12 cellular contexts compared by ENCODE assay signal in genomic region chr20:32252189-32252588, GRCh38. TPM values are rescaled to one million over a fixed set of nuclear protein-coding genes. Genes with fewer than 3 reads are reported as not detected.
DNase-seq lines count a peak whose midpoint lies in the region; ATAC-seq, FAIRE-seq and TF ChIP-seq lines count a peak whose summit lies in the region.
"Had no signal": no experiment of that assay in that cellular context is flagged by ENCODE, and none has a peak within 500 bp of the region (broad histone marks: within the 10 kb centered on the region; RNA-seq: fewer than 3 reads in every experiment).

No MANE protein-coding gene starts in this region.

- peaks cover 18% of the 10 kb centered on the region for H3K4me1 ChIP-seq in mucosa of descending colon (ENCODE audit: low read depth)

- H3K36me3 Mint-ChIP-seq in natural killer cell treated with Interleukin-12 subunit alpha and Interleukin-12 subunit beta and Interleukin-15 and Interleukin-18, amount 100 ng/mL, for 72 hours, result no peaks in the 10 kb centered on the region
- H3K36me3 Mint-ChIP-seq in natural killer cell, result no peaks in the 10 kb centered on the region

- peak; percentile 65 for DNase-seq in natural killer cell treated with Interleukin-12 subunit alpha and Interleukin-12 subunit beta and Interleukin-15 and Interleukin-18, amount 100 ng/mL, for 72 hours (ENCODE audit: low spot score)
- DNase-seq in natural killer cell (no peak), RCC 7860 (ENCODE audit: low spot score) (no peak), mucosa of descending colon (no peak), GM12892 (ENCODE audit: insufficient read length) (no peak)
- peak in 3 of 4 experiments; percentile 4 to 20 (median 14) for DNase-seq in activated naive CD4-positive, alpha-beta T cell (lab: John Stamatoyannopoulos, UW)
- peak; percentile 70 to 80 for DNase-seq in stimulated activated CD4-positive, alpha-beta T cell treated with anti-CD3 and anti-CD28 coated beads, Interleukin-2, amount 100 ng/mL, for 48 hours
- DNase-seq: DMS79 treated with DMSO at 0.1 percent for 48 hours had no signal

- H3K27ac Mint-ChIP-seq in natural killer cell treated with Interleukin-12 subunit alpha and Interleukin-12 subunit beta and Interleukin-15 and Interleukin-18, amount 100 ng/mL, for 72 hours, result peak overlapping the region; percentile 69 to 80
- no peak overlapping the region for H3K27ac Mint-ChIP-seq in natural killer cell

- no peak overlapping the region for H3K4me3 ChIP-seq in mucosa of descending colon
- H3K4me3 ChIP-seq: SK-N-MC had no signal

- H3K9me3 Mint-ChIP-seq in natural killer cell treated with Interleukin-12 subunit alpha and Interleukin-12 subunit beta and Interleukin-15 and Interleukin-18, amount 100 ng/mL, for 72 hours, result no peaks in the 10 kb centered on the region
- H3K9me3 Mint-ChIP-seq in natural killer cell, result no peaks in the 10 kb centered on the region

- peak overlapping the region; percentile 43 for H3K4me3 Mint-ChIP-seq in natural killer cell treated with Interleukin-12 subunit alpha and Interleukin-12 subunit beta and Interleukin-15 and Interleukin-18, amount 100 ng/mL, for 72 hours
- H3K4me3 Mint-ChIP-seq in natural killer cell, result no peak overlapping the region

- TF ChIP-seq CTCF in natural killer cell (IDR thresholded peaks at IDR 0.05) (no peak), mucosa of descending colon (IDR thresholded peaks at IDR 0.05) (no peak)

- ATAC-seq in natural killer cell treated with Interleukin-12 subunit alpha and Interleukin-12 subunit beta and Interleukin-15 and Interleukin-18, amount 100 ng/mL, for 72 hours, result peak in 1 of 2 donors; percentile 25
- no peak for ATAC-seq in natural killer cell
- no peak for ATAC-seq in mucosa of descending colon
- ATAC-seq in GM19035 (IDR thresholded peaks at IDR 0.05; ENCODE audit: unreplicated experiment), result no peak
- ATAC-seq: left lobe of liver had no signal

- no peaks in the 10 kb centered on the region for H3K36me3 ChIP-seq in mucosa of descending colon (ENCODE audit: low read depth)
- H3K36me3 ChIP-seq: neutrophil had no signal

- H3K27me3 Mint-ChIP-seq in natural killer cell treated with Interleukin-12 subunit alpha and Interleukin-12 subunit beta and Interleukin-15 and Interleukin-18, amount 100 ng/mL, for 72 hours, result no peaks in the 10 kb centered on the region
- H3K27me3 Mint-ChIP-seq in natural killer cell (ENCODE audit: low read depth in 2 of 2), result no peaks in the 10 kb centered on the region

- intact Hi-C loops in natural killer cell (cut with micrococcal nuclease) (no loop called here), mucosa of descending colon (cut with DNase I, micrococcal nuclease) (no loop called here)

- H3K4me1 Mint-ChIP-seq in natural killer cell treated with Interleukin-12 subunit alpha and Interleukin-12 subunit beta and Interleukin-15 and Interleukin-18, amount 100 ng/mL, for 72 hours (ENCODE audit: low read depth in 2 of 2), result peaks cover 30 to 38% of the 10 kb centered on the region in 2 donors
- no peaks in the 10 kb centered on the region for H3K4me1 Mint-ChIP-seq in natural killer cell

- H3K9me3 ChIP-seq in mucosa of descending colon, result no peaks in the 10 kb centered on the region
- H3K9me3 ChIP-seq: neutrophil had no signal

- no peak for FAIRE-seq in RCC 7860 (lab: Jason Lieb, UNC)
- no peak for FAIRE-seq in GM12892 (lab: Jason Lieb, UNC)

- TF ChIP-seq POLR2A in GM12892 (IDR thresholded peaks at IDR 0.05; ENCODE audit: low read depth, low read length), result no peak

RNA-seq across cellular contexts. Expression of gene KIF3B, which starts 25.3 kb away (rescaled TPM):
- total RNA-seq in natural killer cell treated with Interleukin-12 subunit alpha and Interleukin-12 subunit beta and Interleukin-15 and Interleukin-18, amount 100 ng/mL, for 72 hours, result 10 to 100 TPM; 51.3 to 61.2 TPM
- total RNA-seq in natural killer cell (10 to 100 TPM; 10.2 to 14.3 (median 13.2) TPM), mucosa of descending colon (10 to 100 TPM; 39.3 to 54.6 (median 52.0) TPM)
- 13.7 TPM for polyA plus RNA-seq in GM12892 (2012; ENCODE audit: missing spikeins)

RNA-seq across cellular contexts. Expression of gene POFUT1, which starts 44.5 kb away (rescaled TPM):
- 10 to 100 TPM; 36.6 to 50.0 TPM for total RNA-seq in natural killer cell treated with Interleukin-12 subunit alpha and Interleukin-12 subunit beta and Interleukin-15 and Interleukin-18, amount 100 ng/mL, for 72 hours
- total RNA-seq in natural killer cell (10 to 100 TPM in 2 of 3 donors, 1 to 10 TPM in 1; 9.7 to 14.5 (median 13.2) TPM), mucosa of descending colon (10 to 100 TPM; 35.5 to 48.5 (median 44.8) TPM)
- 13.8 TPM for polyA plus RNA-seq in GM12892 (2012; ENCODE audit: missing spikeins)

RNA-seq across cellular contexts. Expression of gene PLAGL2, which starts 44.6 kb away (rescaled TPM):
- 10 to 100 TPM; 32.8 to 39.4 TPM for total RNA-seq in natural killer cell treated with Interleukin-12 subunit alpha and Interleukin-12 subunit beta and Interleukin-15 and Interleukin-18, amount 100 ng/mL, for 72 hours
- total RNA-seq in natural killer cell, result 10 to 100 TPM; 13.5 to 16.6 (median 15.1) TPM
- total RNA-seq in mucosa of descending colon, result 10 to 100 TPM; 12.9 to 21.9 (median 16.5) TPM
- 10.4 TPM for polyA plus RNA-seq in GM12892 (2012; ENCODE audit: missing spikeins)

Comparison
In these comparisons a context has a peak if more than half of its experiments do, and no peak if none do; other contexts are left out.
1. DNase-seq: peak in natural killer cell treated with Interleukin-12 subunit alpha and Interleukin-12 subunit beta and Interleukin-15 and Interleukin-18, amount 100 ng/mL, for 72 hours (single experiment), activated naive CD4-positive, alpha-beta T cell (3 of 4) and stimulated activated CD4-positive, alpha-beta T cell treated with anti-CD3 and anti-CD28 coated beads, Interleukin-2, amount 100 ng/mL, for 48 hours (2 of 2); none in natural killer cell (single experiment), RCC 7860 (single experiment), mucosa of descending colon (0 of 3) and GM12892 (single experiment).
2. H3K27ac Mint-ChIP-seq: peak in natural killer cell treated with Interleukin-12 subunit alpha and Interleukin-12 subunit beta and Interleukin-15 and Interleukin-18, amount 100 ng/mL, for 72 hours (2 of 2); none in natural killer cell (0 of 2).